In genomic region chr12:53078425-53079225, GRCh38 we compare ENCODE assay signal across 8 cellular contexts. TPM values are rescaled to one million over a fixed set of nuclear protein-coding genes. Genes with fewer than 3 reads are reported as not detected.
DNase-seq lines count a peak whose midpoint lies in the region; ATAC-seq and TF ChIP-seq lines count a peak whose summit lies in the region.

No MANE protein-coding gene starts in this region.

- H3K79me2 ChIP-seq in ACC112 (ENCODE audit: control insufficient read depth, insufficient read depth, low read length, unreplicated experiment), result peaks cover 15% of the 10 kb centered on the region

- H3K27me3 ChIP-seq in ACC112 (ENCODE audit: insufficient read depth, low read length) (no peaks in the 10 kb centered on the region), WERI-Rb-1 (ENCODE audit: insufficient read depth, low read depth, severe bottlenecking) (no peaks in the 10 kb centered on the region), ovary (no peaks in the 10 kb centered on the region)

- intact Hi-C loops in ovary (cut with DNase I), result no loop called here

- H3K9me3 ChIP-seq in WERI-Rb-1 (ENCODE audit: severe bottlenecking) (no peaks in the 10 kb centered on the region), ovary (no peaks in the 10 kb centered on the region)

- H3K4me3 ChIP-seq in ACC112 (ENCODE audit: low read depth, low read length) (peak overlapping the region; percentile 88), WERI-Rb-1 (ENCODE audit: low read depth, low read length) (peak overlapping the region; percentile 66), epithelial cell of proximal tubule (ENCODE audit: low read depth, low read length) (peak overlapping the region; percentile 84), ovary (peak overlapping the region; percentile 81)

- peak; percentile 16 for ATAC-seq in GM18861 (IDR thresholded peaks at IDR 0.05; ENCODE audit: unreplicated experiment)
- peak; percentile 14 for ATAC-seq in HG03469 (IDR thresholded peaks at IDR 0.05; ENCODE audit: unreplicated experiment)
- ATAC-seq in GM21825 (IDR thresholded peaks at IDR 0.05; ENCODE audit: unreplicated experiment), result no peak

- peak overlapping the region; percentile 94 for H3K27ac ChIP-seq in ACC112 (ENCODE audit: low read depth, low read length)
- H3K27ac ChIP-seq in WERI-Rb-1, result peak overlapping the region; percentile 73
- H3K27ac ChIP-seq in ovary, result peak overlapping the region; percentile 37 to 96

- H2AFZ ChIP-seq in ACC112 (ENCODE audit: low read length, unreplicated experiment), result peak overlapping the region; percentile 55

- TF ChIP-seq CTCF in WERI-Rb-1 (IDR thresholded peaks at IDR 0.05; ENCODE audit: low read depth, low read length), result no peak
- TF ChIP-seq CTCF in epithelial cell of proximal tubule (conservative IDR thresholded peaks at IDR 0.05; ENCODE audit: low read depth, low read length), result no peak
- peak in 1 of 3 donors; percentile 25 for TF ChIP-seq CTCF in ovary (IDR thresholded peaks at IDR 0.05)

- WGBS in ovary, 3 donors, result 16 to 22% (median 20%) methylated on average over 22 to 25 of the region's 25 CpGs

- DNase-seq in WERI-Rb-1 (no peak), epithelial cell of proximal tubule (ENCODE audit: low read depth) (no peak), ovary (peak in 2 of 5 donors; percentile 16 to 79), NOMO-1 (lab: John Stamatoyannopoulos, UW; ENCODE audit: unreplicated experiment in 2 of 2) (no peak)

- H3K4me1 ChIP-seq in ACC112 (ENCODE audit: control insufficient read depth, insufficient read depth, low read length, unreplicated experiment) (peaks cover 17% of the 10 kb centered on the region), ovary (ENCODE audit: insufficient read depth) (peaks cover 18% of the 10 kb centered on the region)

- H3K36me3 ChIP-seq in ACC112 (ENCODE audit: insufficient read depth, low read length), result no peaks in the 10 kb centered on the region
- peaks cover 11% of the 10 kb centered on the region; the same call in 1 of the 2 replicates for H3K36me3 ChIP-seq in WERI-Rb-1
- no peaks in the 10 kb centered on the region for H3K36me3 ChIP-seq in ovary

- TF ChIP-seq EP300 in ovary (IDR thresholded peaks at IDR 0.05), result no peak

- TF ChIP-seq POLR2A in ovary (IDR thresholded peaks at IDR 0.05), result no peak

RNA-seq across cellular contexts. Expression of gene SPRYD3, which starts 0.6 kb away (rescaled TPM):
- total RNA-seq in epithelial cell of proximal tubule (24.5 and 26.1 TPM in 2 replicates), ovary (10 to 100 TPM; 28.5 to 88.1 (median 79.9) TPM)
- polyA plus RNA-seq in ovary, result 10 to 100 TPM; 36.9 to 39.9 TPM

RNA-seq across cellular contexts. Expression of gene IGFBP6, which starts 18.8 kb away (rescaled TPM):
- total RNA-seq in epithelial cell of proximal tubule (71.6 and 102 TPM in 2 replicates), ovary (100 to 1,000 TPM in 6 of 7 donors, 10 to 100 TPM in 1; 81.3 to 685 (median 224) TPM)
- polyA plus RNA-seq in ovary, result 100 to 1,000 TPM in 1 of 2 donors, 10 to 100 TPM in 1; 78.9 to 112 TPM

RNA-seq across cellular contexts. Expression of gene SOAT2, which starts 24.7 kb away (rescaled TPM):
- total RNA-seq in epithelial cell of proximal tubule (not detected in 2 replicates), ovary (under 1 TPM in 3 of 7 donors, not detected in 4; 0.17 to 0.72 (median 0.53) TPM)
- under 1 TPM; 0.07 to 0.28 TPM for polyA plus RNA-seq in ovary

RNA-seq across cellular contexts. Expression of gene TNS2, which starts 28.8 kb away (rescaled TPM):
- 6.7 and 10.8 TPM in 2 replicates for total RNA-seq in epithelial cell of proximal tubule
- 100 to 1,000 TPM in 6 of 7 donors, 10 to 100 TPM in 1; 88.7 to 255 (median 190) TPM for total RNA-seq in ovary
- polyA plus RNA-seq in ovary, result 100 to 1,000 TPM in 1 of 2 donors, 10 to 100 TPM in 1; 66.8 to 161 TPM
